Comparison of ENCODE assay signal across 20 cellular contexts in genomic region chr9:132348676-132349075, GRCh38. TPM values are rescaled to one million over a fixed set of nuclear protein-coding genes. Genes with fewer than 3 reads are reported as not detected.
DNase-seq lines count a peak whose midpoint lies in the region; ATAC-seq and TF ChIP-seq lines count a peak whose summit lies in the region.
"Had no signal": no experiment of that assay in that cellular context is flagged by ENCODE, and none has a peak within 500 bp of the region (broad histone marks: within the 10 kb centered on the region; RNA-seq: fewer than 3 reads in every experiment).

No MANE protein-coding gene starts in this region.

- H3K9me3 ChIP-seq in CD4-positive, CD25-positive, alpha-beta regulatory T cell (ENCODE audit: control insufficient read depth in 2 of 2, low read length in 2 of 2), result no peaks in the 10 kb centered on the region
- H3K9me3 ChIP-seq: breast epithelium, esophagus squamous epithelium, heart left ventricle, transverse colon had no signal

- H3K9me3 Mint-ChIP-seq in CD4-positive, CD25-positive, alpha-beta regulatory T cell, result no peaks in the 10 kb centered on the region
- no peaks in the 10 kb centered on the region for H3K9me3 Mint-ChIP-seq in HFFc6
- H3K9me3 Mint-ChIP-seq in activated naive CD8-positive, alpha-beta T cell treated with anti-CD3 and anti-CD28 coated beads, Interleukin-2, amount 10 ng/mL, durations not matched to agents 7 days and 5 days, result no peaks in the 10 kb centered on the region
- H3K9me3 Mint-ChIP-seq in naive thymus-derived CD8-positive, alpha-beta T cell, result no peaks in the 10 kb centered on the region
- H3K9me3 Mint-ChIP-seq: activated naive CD4-positive, alpha-beta T cell treated with anti-CD3 and anti-CD28 coated beads, Interleukin-2, amount 50 U/mL, for 72 hours; H9 had no signal

- H3K4me3 Mint-ChIP-seq in CD4-positive, CD25-positive, alpha-beta regulatory T cell, result peak overlapping the region in 1 of 4 donors; percentile 44
- no peak overlapping the region for H3K4me3 Mint-ChIP-seq in HFFc6
- no peak overlapping the region for H3K4me3 Mint-ChIP-seq in activated naive CD8-positive, alpha-beta T cell treated with anti-CD3 and anti-CD28 coated beads, Interleukin-2, amount 10 ng/mL, durations not matched to agents 7 days and 5 days
- peak overlapping the region in 1 of 10 donors; percentile 58 for H3K4me3 Mint-ChIP-seq in naive thymus-derived CD8-positive, alpha-beta T cell
- H3K4me3 Mint-ChIP-seq: H9 had no signal

- no peak overlapping the region for H3K4me3 ChIP-seq in CD4-positive, CD25-positive, alpha-beta regulatory T cell (ENCODE audit: low read depth, low read length)
- H3K4me3 ChIP-seq: breast epithelium, dorsolateral prefrontal cortex, esophagus squamous epithelium, heart left ventricle, transverse colon had no signal

- TF ChIP-seq CTCF in HFFc6 (IDR thresholded peaks at IDR 0.05), result no peak

- peaks cover 76% of the 10 kb centered on the region for H3K36me3 ChIP-seq in CD4-positive, CD25-positive, alpha-beta regulatory T cell (ENCODE audit: control insufficient read depth, insufficient read depth, low read length)
- H3K36me3 ChIP-seq: breast epithelium had no signal

- H3K36me3 Mint-ChIP-seq in CD4-positive, CD25-positive, alpha-beta regulatory T cell, result peaks cover 47% of the 10 kb centered on the region
- peaks cover 39% of the 10 kb centered on the region for H3K36me3 Mint-ChIP-seq in HFFc6 (ENCODE audit: low read depth)
- peaks cover 45% of the 10 kb centered on the region for H3K36me3 Mint-ChIP-seq in activated naive CD8-positive, alpha-beta T cell treated with anti-CD3 and anti-CD28 coated beads, Interleukin-2, amount 10 ng/mL, durations not matched to agents 7 days and 5 days
- peaks cover 0 to 83% (median 19%) of the 10 kb centered on the region in 3 donors for H3K36me3 Mint-ChIP-seq in naive thymus-derived CD8-positive, alpha-beta T cell

- peaks cover 35 to 56% (median 43%) of the 10 kb centered on the region in 4 donors for H3K4me1 Mint-ChIP-seq in CD4-positive, CD25-positive, alpha-beta regulatory T cell
- peaks cover 24% of the 10 kb centered on the region for H3K4me1 Mint-ChIP-seq in HFFc6 (ENCODE audit: low read depth)
- peaks cover 41% of the 10 kb centered on the region for H3K4me1 Mint-ChIP-seq in activated naive CD8-positive, alpha-beta T cell treated with anti-CD3 and anti-CD28 coated beads, Interleukin-2, amount 10 ng/mL, durations not matched to agents 7 days and 5 days
- H3K4me1 Mint-ChIP-seq in naive thymus-derived CD8-positive, alpha-beta T cell, result peaks cover 24 to 59% (median 53%) of the 10 kb centered on the region in 4 donors

- DNase-seq in CD4-positive, CD25-positive, alpha-beta regulatory T cell, result no peak
- no peak for DNase-seq in HFFc6
- DNase-seq in activated naive CD8-positive, alpha-beta T cell treated with anti-CD3 and anti-CD28 coated beads, Interleukin-2, amount 10 ng/mL, durations not matched to agents 7 days and 5 days, result no peak
- no peak for DNase-seq in naive thymus-derived CD8-positive, alpha-beta T cell
- no peak for DNase-seq in HPDE6-E6E7 (ENCODE audit: extremely low spot score)
- DNase-seq in C1 segment of cervical spinal cord (lab: John Stamatoyannopoulos, UW), result no peak
- DNase-seq: DND-41; dorsolateral prefrontal cortex; esophagus squamous epithelium; H9; heart left ventricle; midbrain; NCI-H345; SHP77 treated with DMSO at 0.1 percent for 48 hours; stimulated activated CD4-positive, alpha-beta T cell treated with anti-CD3 and anti-CD28 coated beads, Interleukin-4, amount 100 ng/mL, for 1 hour; T1000; transverse colon had no signal

- no peaks in the 10 kb centered on the region for H3K27me3 ChIP-seq in CD4-positive, CD25-positive, alpha-beta regulatory T cell (ENCODE audit: control insufficient read depth, insufficient read depth, low read length)
- H3K27me3 ChIP-seq: breast epithelium, dorsolateral prefrontal cortex, esophagus squamous epithelium, heart left ventricle, transverse colon had no signal

- no peaks in the 10 kb centered on the region for H3K27me3 Mint-ChIP-seq in CD4-positive, CD25-positive, alpha-beta regulatory T cell
- no peaks in the 10 kb centered on the region for H3K27me3 Mint-ChIP-seq in HFFc6 (ENCODE audit: insufficient read depth)
- no peaks in the 10 kb centered on the region for H3K27me3 Mint-ChIP-seq in activated naive CD8-positive, alpha-beta T cell treated with anti-CD3 and anti-CD28 coated beads, Interleukin-2, amount 10 ng/mL, durations not matched to agents 7 days and 5 days
- H3K27me3 Mint-ChIP-seq in naive thymus-derived CD8-positive, alpha-beta T cell, result no peaks in the 10 kb centered on the region

- H3K27ac ChIP-seq in CD4-positive, CD25-positive, alpha-beta regulatory T cell (ENCODE audit: insufficient read depth, low read length, poor library complexity, severe bottlenecking), result no peak overlapping the region
- H3K27ac ChIP-seq: breast epithelium, dorsolateral prefrontal cortex, esophagus squamous epithelium, heart left ventricle, transverse colon had no signal

- H3K27ac Mint-ChIP-seq in CD4-positive, CD25-positive, alpha-beta regulatory T cell, result peak overlapping the region; percentile 42 to 83 (median 82)
- peak overlapping the region; percentile 9; the same call in 1 of the 2 replicates for H3K27ac Mint-ChIP-seq in HFFc6
- H3K27ac Mint-ChIP-seq in activated naive CD8-positive, alpha-beta T cell treated with anti-CD3 and anti-CD28 coated beads, Interleukin-2, amount 10 ng/mL, durations not matched to agents 7 days and 5 days, result peak overlapping the region; percentile 22
- H3K27ac Mint-ChIP-seq in naive thymus-derived CD8-positive, alpha-beta T cell, result peak overlapping the region; percentile 58 to 95 (median 79)

- peaks cover 46% of the 10 kb centered on the region for H3K4me1 ChIP-seq in CD4-positive, CD25-positive, alpha-beta regulatory T cell (ENCODE audit: control insufficient read depth, insufficient read depth, low read length, poor library complexity, severe bottlenecking)

- POLR2A ChIA-PET in activated naive CD8-positive, alpha-beta T cell treated with anti-CD3 and anti-CD28 coated beads, Interleukin-2, amount 10 ng/mL, durations not matched to agents 7 days and 5 days (lab: Charles Lee), result no interaction called here
- POLR2A ChIA-PET in naive thymus-derived CD8-positive, alpha-beta T cell (lab: Charles Lee), result no interaction called here

- no peak for ATAC-seq in CD4-positive, CD25-positive, alpha-beta regulatory T cell (ENCODE audit: low read depth in 2 of 2)
- no peak for ATAC-seq in activated naive CD8-positive, alpha-beta T cell treated with anti-CD3 and anti-CD28 coated beads, Interleukin-2, amount 10 ng/mL, durations not matched to agents 7 days and 5 days (ENCODE audit: low read depth)
- no peak for ATAC-seq in naive thymus-derived CD8-positive, alpha-beta T cell
- no peak for ATAC-seq in HG03025 (IDR thresholded peaks at IDR 0.05; ENCODE audit: low FRiP score, unreplicated experiment)
- ATAC-seq: activated naive CD4-positive, alpha-beta T cell treated with anti-CD3 and anti-CD28 coated beads, Interleukin-2, amount 50 U/mL, for 72 hours; heart left ventricle had no signal

RNA-seq across cellular contexts. Expression of gene SETX, which starts 6.1 kb away (rescaled TPM):
- 70.5 TPM for total RNA-seq in CD4-positive, CD25-positive, alpha-beta regulatory T cell
- 10 to 100 TPM; 22.6 to 31.3 (median 27.3) TPM for polyA plus RNA-seq in CD4-positive, CD25-positive, alpha-beta regulatory T cell
- total RNA-seq in HFFc6 (2021; fragmentation: NEBNext Ultra II Directional; extraction: Animal tissue kit (Norgen Biotek cat#: 25700)), result 10 to 100 TPM; 14.9 to 18.7 (median 17.7) TPM
- 10 to 100 TPM; 64.0 to 69.4 TPM for total RNA-seq in activated naive CD8-positive, alpha-beta T cell treated with anti-CD3 and anti-CD28 coated beads, Interleukin-2, amount 10 ng/mL, durations not matched to agents 7 days and 5 days
- 10 to 100 TPM; 80.5 to 84.8 TPM for total RNA-seq in naive thymus-derived CD8-positive, alpha-beta T cell
- 10 to 100 TPM; 21.4 to 29.1 (median 25.9) TPM for polyA plus RNA-seq in naive thymus-derived CD8-positive, alpha-beta T cell

RNA-seq across cellular contexts. Expression of gene TTF1, which starts 58.0 kb away (rescaled TPM):
- total RNA-seq in CD4-positive, CD25-positive, alpha-beta regulatory T cell, result 16.9 TPM
- polyA plus RNA-seq in CD4-positive, CD25-positive, alpha-beta regulatory T cell, result 1 to 10 TPM; 5.1 to 8.1 (median 5.7) TPM
- 10 to 100 TPM in 4 of 6 experiments, 1 to 10 TPM in 2; 8.5 to 11.7 (median 10.4) TPM for total RNA-seq in HFFc6 (2021; fragmentation: NEBNext Ultra II Directional; extraction: Animal tissue kit (Norgen Biotek cat#: 25700))
- 10 to 100 TPM; 31.3 to 32.5 TPM for total RNA-seq in activated naive CD8-positive, alpha-beta T cell treated with anti-CD3 and anti-CD28 coated beads, Interleukin-2, amount 10 ng/mL, durations not matched to agents 7 days and 5 days
- total RNA-seq in naive thymus-derived CD8-positive, alpha-beta T cell, result 10 to 100 TPM; 20.9 to 22.8 TPM
- polyA plus RNA-seq in naive thymus-derived CD8-positive, alpha-beta T cell, result 1 to 10 TPM; 5.7 to 7.1 (median 5.9) TPM

Comparison
In these comparisons a context has a peak if more than half of its experiments do, and no peak if none do; other contexts are left out.
1. H3K27ac Mint-ChIP-seq: peak in every context shown above with its lines; median percentile 82 in CD4-positive, CD25-positive, alpha-beta regulatory T cell; 79 in naive thymus-derived CD8-positive, alpha-beta T cell; 22 in activated naive CD8-positive, alpha-beta T cell treated with anti-CD3 and anti-CD28 coated beads, Interleukin-2, amount 10 ng/mL, durations not matched to agents 7 days and 5 days; 9 in HFFc6.